ENCODE assay signal across 24 cellular contexts in the genomic region with DNA sequence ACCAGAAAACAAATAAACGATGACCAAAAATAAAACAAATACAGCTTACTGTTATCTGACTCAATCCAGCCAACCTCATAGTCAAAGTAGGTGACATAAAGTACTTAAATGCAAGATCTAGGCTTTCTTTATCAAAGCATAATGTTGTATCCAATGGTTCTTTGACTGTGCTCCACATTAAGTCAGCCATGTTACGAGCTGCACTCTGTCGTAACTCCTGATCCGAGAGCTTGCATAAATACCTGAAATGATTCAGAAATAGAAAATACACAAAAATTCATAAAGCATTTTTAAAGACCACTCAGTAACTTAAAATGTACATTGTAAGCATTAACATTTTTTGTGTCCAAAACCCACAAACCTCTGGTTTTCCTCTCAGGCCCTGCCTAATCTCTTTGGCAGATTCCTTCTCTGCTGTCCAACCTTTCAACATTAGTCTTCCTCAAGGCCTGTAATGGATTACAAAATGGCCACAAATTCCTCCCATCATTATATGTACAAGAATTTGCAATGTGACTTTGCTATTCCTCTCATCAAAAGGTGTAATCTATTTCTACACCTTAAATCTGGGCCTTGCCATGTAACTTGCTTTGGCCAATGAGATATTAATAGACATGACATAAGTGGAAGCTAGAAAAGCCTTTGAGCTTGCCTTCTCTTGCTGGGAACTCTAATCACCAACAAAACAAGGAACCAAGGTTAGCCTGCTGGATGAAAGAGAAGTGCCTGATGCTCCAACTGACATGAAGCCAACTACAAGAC.
DNase-seq lines count a peak whose midpoint lies in the region; ATAC-seq, FAIRE-seq and TF ChIP-seq lines count a peak whose summit lies in the region.
"Had no signal": no experiment of that assay in that cellular context is flagged by ENCODE, and none has a peak within 500 bp of the region (broad histone marks: within the 10 kb centered on the region; RNA-seq: fewer than 3 reads in every experiment).

No MANE protein-coding gene starts in this region.

- TF ChIP-seq RAD21 in H1 (IDR thresholded peaks at IDR 0.05 in 1 of 2, conservative IDR thresholded peaks at IDR 0.05 in 1 of 2; ENCODE audit: low read depth in 2 of 2, low read length in 2 of 2), result no peak

- no peak overlapping the region for H4K5ac ChIP-seq in H1 (ENCODE audit: insufficient read length, low read depth, low read length)

- no peaks in the 10 kb centered on the region for H3K9me3 Mint-ChIP-seq in stimulated activated memory B cell treated with anti-CD40 and anti-IgM and Interleukin-4, amounts not matched to agents 10 μg/mL and 1 μg/mL and 100 μg/mL, for 72 hours
- H3K9me3 Mint-ChIP-seq: activated CD4-positive, alpha-beta memory T cell treated with anti-CD3 and anti-CD28 coated beads for 36 hours; activated T-helper 17 cell treated with anti-CD3 and anti-CD28 coated beads, Interleukin-2, amount 50 U/mL, for 72 hours; T-cell had no signal

- no peak overlapping the region for H3K4me3 ChIP-seq in right atrium auricular region
- H3K4me3 ChIP-seq in H1 (ENCODE audit: extremely low read depth in 1 of 4, insufficient read depth in 2 of 4, low read depth in 3 of 4, low read length in 4 of 4), result no peak overlapping the region
- peak overlapping the region in 2 of 3 donors; percentile 8 to 29 for H3K4me3 ChIP-seq in skeletal muscle tissue (ENCODE audit: low read length in 3 of 3)
- H3K4me3 ChIP-seq: SJCRH30, transverse colon had no signal

- no peak for FAIRE-seq in H1 (lab: Jason Lieb, UNC)
- FAIRE-seq: endometrium, GM12891 had no signal

- H2BK5ac ChIP-seq in H1 (ENCODE audit: low read depth, low read length), result no peak overlapping the region; the same call in 1 of the 2 replicates

- no peaks in the 10 kb centered on the region for H3K4me1 Mint-ChIP-seq in stimulated activated memory B cell treated with anti-CD40 and anti-IgM and Interleukin-4, amounts not matched to agents 10 μg/mL and 1 μg/mL and 100 μg/mL, for 72 hours

- H4K20me1 ChIP-seq in H1 (replicated peaks in 1 of 2; ENCODE audit: control insufficient read depth in 1 of 2, insufficient read depth in 2 of 2, low read length in 2 of 2), result no peaks in the 10 kb centered on the region

- no peaks in the 10 kb centered on the region for H3K27me3 Mint-ChIP-seq in stimulated activated memory B cell treated with anti-CD40 and anti-IgM and Interleukin-4, amounts not matched to agents 10 μg/mL and 1 μg/mL and 100 μg/mL, for 72 hours
- H3K27me3 Mint-ChIP-seq: activated CD4-positive, alpha-beta memory T cell treated with anti-CD3 and anti-CD28 coated beads for 36 hours; activated T-helper 17 cell treated with anti-CD3 and anti-CD28 coated beads, Interleukin-2, amount 50 U/mL, for 72 hours; CD4-positive, CD25-positive, alpha-beta regulatory T cell; T-cell had no signal

- no peak overlapping the region for H4K91ac ChIP-seq in H1 (replicated peaks; ENCODE audit: insufficient read length, low read length)

- no peak overlapping the region for H3K9ac ChIP-seq in H1 (replicated peaks in 1 of 4; ENCODE audit: extremely low read depth in 1 of 4, low read depth in 3 of 4, low read length in 3 of 4)
- no peak overlapping the region for H3K9ac ChIP-seq in skeletal muscle tissue (ENCODE audit: low read depth in 1 of 3, low read length in 3 of 3)

- DNase-seq in Right ventricle myocardium inferior (ENCODE audit: missing footprints) (no peak), right atrium auricular region (ENCODE audit: low spot score) (no peak), H1 (ENCODE audit: low read depth in 1 of 2, low spot score in 2 of 2) (no peak), hepatic stellate cell (ENCODE audit: low spot score) (peak; percentile 30), iPS-NIHi7 (ENCODE audit: extremely low spot score) (no peak)
- DNase-seq: activated CD4-positive, alpha-beta memory T cell treated with anti-CD3 and anti-CD28 coated beads for 36 hours; activated CD8-positive, alpha-beta memory T cell treated with anti-CD3 and anti-CD28 coated beads, Interleukin-2, amount 50 U/mL, for 48 hours; activated naive CD4-positive, alpha-beta T cell treated with anti-CD3 and anti-CD28 coated beads, Interleukin-2, amount 50 U/mL, for 16 hours; CD4-positive, CD25-positive, alpha-beta regulatory T cell; kidney glomerular epithelial cell; NCI-H2029; NCI-H69; posterior cingulate gyrus; SJCRH30; stimulated activated CD4-positive, alpha-beta T cell treated with anti-CD3 and anti-CD28 coated beads, Interleukin-2, amount 100 ng/mL, for 24 hours; T-cell; transverse colon had no signal

- H3K23me2 ChIP-seq in H1 (ENCODE audit: low read depth, low read length), result no peaks in the 10 kb centered on the region

- no peak overlapping the region for H3K14ac ChIP-seq in H1 (ENCODE audit: insufficient read length)

- ATAC-seq in Right ventricle myocardium inferior (peak; percentile 59), HG03280 (IDR thresholded peaks at IDR 0.05; ENCODE audit: unreplicated experiment) (no peak)
- no peak for ATAC-seq in stimulated activated memory B cell treated with anti-CD40 and anti-IgM and Interleukin-4, amounts not matched to agents 10 μg/mL and 1 μg/mL and 100 μg/mL, for 72 hours
- ATAC-seq: activated T-helper 17 cell treated with anti-CD3 and anti-CD28 coated beads, Interleukin-2, amount 50 U/mL, for 72 hours; Panc1; T-cell had no signal

- TF ChIP-seq EP300 in H1 (IDR thresholded peaks at IDR 0.05; ENCODE audit: borderline replicate concordance in 1 of 2, low read depth in 2 of 2, low read length in 2 of 2), result no peak

- H3K79me1 ChIP-seq in H1 (ENCODE audit: low read depth, low read length), result no peaks in the 10 kb centered on the region

- no peak overlapping the region for H2BK120ac ChIP-seq in H1 (replicated peaks; ENCODE audit: low read depth, low read length)

- H3K27ac ChIP-seq in right atrium auricular region (peak overlapping the region in 1 of 2 donors; percentile 66), H1 (ENCODE audit: low read depth, low read length) (no peak overlapping the region), skeletal muscle tissue (ENCODE audit: low read depth, low read length) (peak overlapping the region; percentile 74)
- H3K27ac ChIP-seq: SJCRH30, transverse colon had no signal

- no peak overlapping the region for H3K4ac ChIP-seq in H1 (replicated peaks; ENCODE audit: insufficient read length, low read depth, low read length)

- H3K27ac Mint-ChIP-seq in stimulated activated memory B cell treated with anti-CD40 and anti-IgM and Interleukin-4, amounts not matched to agents 10 μg/mL and 1 μg/mL and 100 μg/mL, for 72 hours, result no peak overlapping the region
- H3K27ac Mint-ChIP-seq: activated CD4-positive, alpha-beta memory T cell treated with anti-CD3 and anti-CD28 coated beads for 36 hours; activated T-helper 17 cell treated with anti-CD3 and anti-CD28 coated beads, Interleukin-2, amount 50 U/mL, for 72 hours; T-cell had no signal

- no peak overlapping the region for H2BK12ac ChIP-seq in H1 (ENCODE audit: low read depth, low read length)

- H3K9me3 ChIP-seq in right atrium auricular region (no peaks in the 10 kb centered on the region), H1 (ENCODE audit: insufficient read depth in 2 of 2, low read depth in 1 of 2, low read length in 1 of 2) (no peaks in the 10 kb centered on the region; a peak in 1 of 4 replicates), skeletal muscle tissue (ENCODE audit: control insufficient read depth in 3 of 3, low read length in 3 of 3) (no peaks in the 10 kb centered on the region)
- H3K9me3 ChIP-seq: SJCRH30, transverse colon had no signal

- no peak overlapping the region for H2AK5ac ChIP-seq in H1 (ENCODE audit: low read depth, low read length)

- 97% methylated on average over 4 of the region's 4 CpGs; no CpG with 5 or more reads in 1 of the 2 experiments for WGBS in H1 (ENCODE audit: extremely low coverage in 1 of 2, insufficient coverage in 1 of 2, insufficient read length in 1 of 2, insufficient replicate concordance in 2 of 2, low coverage in 1 of 2, low lambda C conversion rate in 2 of 2, missing lambda C conversion rate in 1 of 2), 2 experiments

- H3K4me2 ChIP-seq in H1 (ENCODE audit: insufficient read depth in 1 of 2, low read depth in 2 of 2, low read length in 2 of 2), result no peak overlapping the region

- no peak overlapping the region for H4K8ac ChIP-seq in H1 (ENCODE audit: extremely low read depth, insufficient read depth, low read length)

- H3K27me3 ChIP-seq in right atrium auricular region, result no peaks in the 10 kb centered on the region
- H3K27me3 ChIP-seq in H1 (replicated peaks in 1 of 4; ENCODE audit: control insufficient read depth in 3 of 4, extremely low read depth in 1 of 4, insufficient read depth in 3 of 4, low read length in 3 of 4), result no peaks in the 10 kb centered on the region
- no peaks in the 10 kb centered on the region for H3K27me3 ChIP-seq in skeletal muscle tissue (ENCODE audit: control insufficient read depth in 3 of 3, insufficient read depth in 3 of 3, low read length in 3 of 3)
- H3K27me3 ChIP-seq: SJCRH30, transverse colon had no signal

- peak overlapping the region; percentile 66; the same call in 1 of the 2 replicates for H3K18ac ChIP-seq in H1 (ENCODE audit: extremely low read depth, low read length)

- intact Hi-C loops in Right ventricle myocardium inferior (cut with DNase I), result no loop called here

- no peak for TF ChIP-seq POLR2A in H1 (IDR thresholded peaks at IDR 0.05; ENCODE audit: control extremely low read depth in 1 of 2, low read depth in 2 of 2, low read length in 2 of 2)

- no peaks in the 10 kb centered on the region for H3K4me1 ChIP-seq in right atrium auricular region
- no peaks in the 10 kb centered on the region for H3K4me1 ChIP-seq in H1 (replicated peaks in 1 of 4; ENCODE audit: control insufficient read depth in 3 of 4, insufficient read depth in 4 of 4, low read length in 3 of 4)
- H3K4me1 ChIP-seq in skeletal muscle tissue (ENCODE audit: control insufficient read depth in 3 of 3, insufficient read depth in 3 of 3, low read length in 3 of 3), result peaks cover 2 to 8% (median 7%) of the 10 kb centered on the region in 3 donors
- H3K4me1 ChIP-seq: SJCRH30, transverse colon had no signal

- CTCF ChIA-PET in H1 (lab: Charles Lee; ENCODE audit: partially characterized antibody), result interaction anchor here (0.9 to 2.0 kb wide), 3 partner anchors 10 to 30 kb away, joined by 3 to 6 read pairs (median 3); no protein-coding TSS in a partner anchor

- peaks cover 0 to 2% of the 10 kb centered on the region in 2 experiments; a peak in 1 of 4 replicates for H3K79me2 ChIP-seq in H1 (ENCODE audit: control insufficient read depth in 1 of 2, insufficient read depth in 2 of 2, low read length in 2 of 2)

- no peak overlapping the region for H3K23ac ChIP-seq in H1 (ENCODE audit: insufficient read length)

- no peak overlapping the region for H2AFZ ChIP-seq in H1 (ENCODE audit: low read length)

- H3K36me3 ChIP-seq in right atrium auricular region, result peaks cover 28% of the 10 kb centered on the region
- H3K36me3 ChIP-seq in H1 (ENCODE audit: control insufficient read depth in 2 of 4, insufficient read depth in 4 of 4, low read length in 3 of 4), result peaks cover 0 to 43% (median 6%) of the 10 kb centered on the region in 4 experiments; a peak in 4 of 8 replicates
- peaks cover 4 to 15% (median 10%) of the 10 kb centered on the region in 3 donors for H3K36me3 ChIP-seq in skeletal muscle tissue (ENCODE audit: control insufficient read depth in 3 of 3, insufficient read depth in 3 of 3, low read length in 3 of 3)

- TF ChIP-seq CTCF in right atrium auricular region (IDR thresholded peaks at IDR 0.05), result no peak
- no peak for TF ChIP-seq CTCF in H1 (IDR thresholded peaks at IDR 0.05; ENCODE audit: control extremely low read depth in 1 of 3, insufficient read depth in 1 of 3, low read depth in 1 of 3, low read length in 3 of 3)

- H3K36me3 Mint-ChIP-seq in stimulated activated memory B cell treated with anti-CD40 and anti-IgM and Interleukin-4, amounts not matched to agents 10 μg/mL and 1 μg/mL and 100 μg/mL, for 72 hours, result peaks cover 73% of the 10 kb centered on the region

- POLR2A ChIA-PET in H1 (lab: Charles Lee; ENCODE audit: partially characterized antibody), result no interaction called here

- no peak overlapping the region for H3K4me3 Mint-ChIP-seq in stimulated activated memory B cell treated with anti-CD40 and anti-IgM and Interleukin-4, amounts not matched to agents 10 μg/mL and 1 μg/mL and 100 μg/mL, for 72 hours
- H3K4me3 Mint-ChIP-seq: activated CD4-positive, alpha-beta memory T cell treated with anti-CD3 and anti-CD28 coated beads for 36 hours; activated T-helper 17 cell treated with anti-CD3 and anti-CD28 coated beads, Interleukin-2, amount 50 U/mL, for 72 hours; CD4-positive, CD25-positive, alpha-beta regulatory T cell; T-cell had no signal

- no peak overlapping the region for H2BK20ac ChIP-seq in H1 (ENCODE audit: low read length)

- no peak overlapping the region for H3K56ac ChIP-seq in H1 (replicated peaks; ENCODE audit: insufficient read length, low read depth, low read length)

- H2BK15ac ChIP-seq in H1 (ENCODE audit: low read length), result no peak overlapping the region

Comparison
In these comparisons a context has a peak if more than half of its experiments do, and no peak if none do; other contexts are left out.
1. H3K4me3 ChIP-seq: peak in skeletal muscle tissue (2 of 3); none in right atrium auricular region (0 of 2) and H1 (0 of 4).